Comparison of ENCODE assay signal across 1 cellular context in the genomic region with DNA sequence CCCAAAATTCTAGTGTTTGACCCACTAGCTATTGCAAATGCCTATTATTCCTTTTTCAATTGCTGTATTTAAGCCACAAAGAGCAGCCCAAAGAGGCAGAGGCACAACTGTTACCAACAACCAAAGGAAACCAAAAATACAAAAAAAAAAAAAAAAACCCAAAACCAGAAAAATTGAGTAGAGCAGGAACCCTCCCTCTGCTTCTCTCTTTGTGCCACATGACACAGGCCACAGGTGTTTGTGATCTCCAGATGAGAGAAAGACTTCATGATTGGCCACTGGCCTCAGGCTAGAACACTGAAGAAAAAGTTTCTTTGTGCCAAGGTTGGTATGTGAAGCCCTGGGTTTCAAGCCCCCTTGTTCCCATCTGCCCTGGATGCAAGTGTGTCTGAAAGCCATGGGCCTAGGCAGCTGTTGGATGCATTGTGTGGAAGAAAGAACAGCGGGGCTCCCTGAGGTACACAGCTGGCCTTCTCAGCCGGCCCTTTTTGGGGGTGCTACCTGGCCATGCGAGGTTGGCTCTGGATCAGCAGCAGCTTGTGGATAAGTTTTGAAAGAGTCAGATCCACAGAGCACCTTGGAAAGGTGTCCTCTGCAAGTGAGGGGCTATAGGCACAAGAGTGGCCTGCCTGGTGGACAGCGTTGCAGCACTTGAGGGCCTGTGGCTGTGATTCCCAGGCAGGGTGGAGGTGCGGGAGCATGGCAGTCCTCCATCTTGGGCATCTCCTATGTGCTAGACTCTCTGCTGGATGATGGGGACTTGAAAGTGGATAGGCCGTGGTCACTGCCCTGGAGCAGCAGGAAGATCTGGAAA.
TF ChIP-seq lines count a peak whose summit lies in the region.

No MANE protein-coding gene starts in this region.

TF ChIP-seq in H1, 55 proteins besides CTCF, POLR2A, EP300 and RAD21:
- no peak for TF ChIP-seq RNF2 (IDR thresholded peaks at IDR 0.05; ENCODE audit: borderline replicate concordance, low read depth, low read length, missing control alignments, poor library complexity, severe bottlenecking)
- no peak for TF ChIP-seq SIX5 (IDR thresholded peaks at IDR 0.05; ENCODE audit: low read depth, low read length)
- no peak for TF ChIP-seq TBP (IDR thresholded peaks at IDR 0.05; ENCODE audit: low read depth, low read length)
- TF ChIP-seq SAP30 (IDR thresholded peaks at IDR 0.05; ENCODE audit: insufficient read depth, insufficient replicate concordance, low read length) = no peak
- TF ChIP-seq CBX5 (IDR thresholded peaks at IDR 0.05; ENCODE audit: low read depth, low read length) = no peak
- TF ChIP-seq ZNF274 (IDR thresholded peaks at IDR 0.05; ENCODE audit: borderline replicate concordance, extremely low read depth, low read length) = no peak
- TF ChIP-seq EZH2 (IDR thresholded peaks at IDR 0.05; ENCODE audit: low read depth, low read length, severe bottlenecking) = no peak
- no peak for TF ChIP-seq NRF1 (IDR thresholded peaks at IDR 0.05; ENCODE audit: low read depth, low read length)
- no peak for TF ChIP-seq CTBP2 (IDR thresholded peaks at IDR 0.05; ENCODE audit: borderline replicate concordance, insufficient read depth, insufficient read length, low read length)
- no peak for TF ChIP-seq GTF2F1 (IDR thresholded peaks at IDR 0.05; ENCODE audit: borderline replicate concordance, low read depth, low read length)
- no peak for TF ChIP-seq RBBP5 (IDR thresholded peaks at IDR 0.05; ENCODE audit: borderline replicate concordance, low read depth, low read length)
- no peak for TF ChIP-seq HDAC2 (IDR thresholded peaks at IDR 0.05; ENCODE audit: borderline replicate concordance in 1 of 2, low read depth in 2 of 2, low read length in 2 of 2)
- TF ChIP-seq FOSL1 (IDR thresholded peaks at IDR 0.05; ENCODE audit: insufficient read depth, low read depth, low read length) = no peak
- no peak for TF ChIP-seq YY1 (IDR thresholded peaks at IDR 0.05; ENCODE audit: low read depth, low read length)
- no peak for TF ChIP-seq JUND (IDR thresholded peaks at IDR 0.05; ENCODE audit: low read length)
